ENCODE assay signal across 21 cellular contexts in genomic region chr12:65184858-65185229, GRCh38. TPM values are rescaled to one million over a fixed set of nuclear protein-coding genes. Genes with fewer than 3 reads are reported as not detected.
DNase-seq lines count a peak whose midpoint lies in the region; ATAC-seq and TF ChIP-seq lines count a peak whose summit lies in the region.
"Had no signal": no experiment of that assay in that cellular context is flagged by ENCODE, and none has a peak within 500 bp of the region (broad histone marks: within the 10 kb centered on the region; RNA-seq: fewer than 3 reads in every experiment).

No MANE protein-coding gene starts in this region.

- H3K4me1 Mint-ChIP-seq in activated T-cell treated with anti-CD3 and anti-CD28 coated beads, Interleukin-2, amount 50 U/mL, for 72 hours (ENCODE audit: low read depth): peaks cover 63% of the 10 kb centered on the region
- H3K4me1 Mint-ChIP-seq in endodermal cell (peaks cover 47% of the 10 kb centered on the region), osteocyte (ENCODE audit: unreplicated experiment) (no peaks in the 10 kb centered on the region)

- H3K36me3 ChIP-seq in HEK293 (ENCODE audit: control insufficient read depth in 2 of 2, insufficient read depth in 1 of 2, low read length in 2 of 2) (no peaks in the 10 kb centered on the region), endodermal cell (ENCODE audit: control insufficient read depth, insufficient read depth, low read length) (peaks cover 21% of the 10 kb centered on the region)
- H3K36me3 ChIP-seq: HAP-1 had no signal

- H3K4me3 Mint-ChIP-seq in activated T-cell treated with anti-CD3 and anti-CD28 coated beads, Interleukin-2, amount 50 U/mL, for 72 hours: no peak overlapping the region
- H3K4me3 Mint-ChIP-seq in endodermal cell (no peak overlapping the region), osteocyte (ENCODE audit: unreplicated experiment) (no peak overlapping the region)
- H3K4me3 Mint-ChIP-seq: GM23338 had no signal

- peaks cover 0 to 10% of the 10 kb centered on the region in 2 donors for H3K36me3 Mint-ChIP-seq in activated T-cell treated with anti-CD3 and anti-CD28 coated beads, Interleukin-2, amount 50 U/mL, for 72 hours (ENCODE audit: insufficient read depth in 2 of 2)
- peaks cover 9% of the 10 kb centered on the region for H3K36me3 Mint-ChIP-seq in endodermal cell (ENCODE audit: low read depth)
- H3K36me3 Mint-ChIP-seq in osteocyte (ENCODE audit: unreplicated experiment): no peaks in the 10 kb centered on the region

- no peaks in the 10 kb centered on the region for H3K27me3 ChIP-seq in endodermal cell (ENCODE audit: control insufficient read depth, insufficient read depth, low read length, poor library complexity, severe bottlenecking)

- WGBS in endodermal cell (ENCODE audit: insufficient coverage in 1 of 2, insufficient read length in 1 of 2), 2 experiments: 100% methylated on average over 1 of the region's 1 CpG; no CpG with 5 or more reads in 1 of the 2 experiments

- H3K27ac ChIP-seq in HEK293 (ENCODE audit: extremely low read depth, low read depth, low read length) (no peak overlapping the region), endodermal cell (ENCODE audit: low read depth, low read length) (no peak overlapping the region)
- H3K27ac ChIP-seq: KMS-11 had no signal

- no peak for DNase-seq in activated T-cell treated with anti-CD3 and anti-CD28 coated beads, Interleukin-2, amount 50 U/mL, for 72 hours
- no peak for DNase-seq in activated T-cell treated with anti-CD3 and anti-CD28 coated beads, Interleukin-2, amount 50 U/mL, for 1 hour
- DNase-seq in endodermal cell: no peak
- no peak for DNase-seq in osteocyte (ENCODE audit: extremely low spot score, unreplicated experiment)
- DNase-seq in posterior vena cava (ENCODE audit: low spot score): no peak
- DNase-seq in cortex of kidney (lab: John Stamatoyannopoulos, UW): no peak
- DNase-seq in dermis blood vessel endothelial cell: no peak
- DNase-seq: AML-193, Caco-2, DND-41, NCI-H1105 treated with DMSO at 0.1 percent for 48 hours, NCI-H2029 treated with DMSO at 0.1 percent for 48 hours, NCI-H226, NCI-H524, NCI-H774, OCI-M1 had no signal

- H3K9me3 Mint-ChIP-seq in activated T-cell treated with anti-CD3 and anti-CD28 coated beads, Interleukin-2, amount 50 U/mL, for 72 hours: no peaks in the 10 kb centered on the region
- H3K9me3 Mint-ChIP-seq in endodermal cell: no peaks in the 10 kb centered on the region
- H3K9me3 Mint-ChIP-seq in osteocyte (ENCODE audit: unreplicated experiment): no peaks in the 10 kb centered on the region
- H3K9me3 Mint-ChIP-seq: GM23338 had no signal

- POLR2A ChIA-PET in HEK293 (lab: Yijun Ruan, JAX): no interaction called here

- no peaks in the 10 kb centered on the region for H3K27me3 Mint-ChIP-seq in activated T-cell treated with anti-CD3 and anti-CD28 coated beads, Interleukin-2, amount 50 U/mL, for 72 hours (ENCODE audit: low read depth)
- H3K27me3 Mint-ChIP-seq in endodermal cell (ENCODE audit: insufficient read depth) (no peaks in the 10 kb centered on the region), osteocyte (ENCODE audit: unreplicated experiment) (no peaks in the 10 kb centered on the region)

- TF ChIP-seq CTCF in HEK293 (tag by site-specific recombination; IDR thresholded peaks at IDR 0.05): no peak
- TF ChIP-seq CTCF in endodermal cell (conservative IDR thresholded peaks at IDR 0.05): no peak
- no peak for TF ChIP-seq CTCF in osteocyte (IDR thresholded peaks at IDR 0.05)

- no peak for ATAC-seq in activated T-cell treated with anti-CD3 and anti-CD28 coated beads, Interleukin-2, amount 50 U/mL, for 72 hours (replicated peaks in 1 of 2)
- ATAC-seq: GM23338, Right ventricle myocardium inferior had no signal

- intact Hi-C loops in posterior vena cava (cut with DNase I): no loop called here

- H3K4me1 ChIP-seq in HEK293 (ENCODE audit: control insufficient read depth, insufficient read depth, low read length) (peaks cover 41% of the 10 kb centered on the region), endodermal cell (ENCODE audit: control insufficient read depth, insufficient read depth, low read length) (peaks cover 17% of the 10 kb centered on the region)
- H3K4me1 ChIP-seq: HAP-1 had no signal

- H3K9ac ChIP-seq in endodermal cell (ENCODE audit: extremely low read depth, low read length, poor library complexity, severe bottlenecking): no peak overlapping the region
- H3K9ac ChIP-seq: KMS-11 had no signal

- H3K4me3 ChIP-seq in HEK293 (ENCODE audit: low read depth, low read length) (no peak overlapping the region), endodermal cell (ENCODE audit: low read length) (no peak overlapping the region)
- H3K4me3 ChIP-seq: GM23338, HAP-1 had no signal

- H3K9me3 ChIP-seq in HEK293 (ENCODE audit: control insufficient read depth, insufficient read depth, low read depth, low read length) (no peaks in the 10 kb centered on the region), endodermal cell (ENCODE audit: control insufficient read depth, low read length) (no peaks in the 10 kb centered on the region)
- H3K9me3 ChIP-seq: Caco-2, HAP-1 had no signal

- H3K27ac Mint-ChIP-seq in activated T-cell treated with anti-CD3 and anti-CD28 coated beads, Interleukin-2, amount 50 U/mL, for 72 hours: peak overlapping the region; percentile 48
- peak overlapping the region; percentile 41 for H3K27ac Mint-ChIP-seq in endodermal cell
- peak overlapping the region; percentile 36 for H3K27ac Mint-ChIP-seq in osteocyte (ENCODE audit: unreplicated experiment)
- H3K27ac Mint-ChIP-seq: GM23338 had no signal

- CTCF ChIA-PET in HEK293 (lab: Yijun Ruan, JAX): interaction anchor here (0.9 kb wide), 1 partner anchor 62 kb away, joined by 3 read pairs; no protein-coding TSS in a partner anchor

TF ChIP-seq in HEK293, 187 proteins besides CTCF, POLR2A, EP300 and RAD21:
- TF ChIP-seq MZF1 (tag by site-specific recombination; IDR thresholded peaks at IDR 0.05; ENCODE audit: borderline replicate concordance) (peak; percentile 38; the same call in 1 of the 2 replicates), ZNF76 (tag by site-specific recombination; IDR thresholded peaks at IDR 0.05; ENCODE audit: borderline replicate concordance, low read depth) (no peak), ZNF121 (tag by site-specific recombination; IDR thresholded peaks at IDR 0.05) (peak; percentile 88), ZNF350 (tag by site-specific recombination; IDR thresholded peaks at IDR 0.05) (no peak)

RNA-seq across cellular contexts. Expression of gene LEMD3, which starts 15.5 kb away (rescaled TPM):
- 10 to 100 TPM; 20.2 to 27.3 TPM for total RNA-seq in activated T-cell treated with anti-CD3 and anti-CD28 coated beads, Interleukin-2, amount 50 U/mL, for 72 hours
- total RNA-seq in endodermal cell (10 to 100 TPM; 35.8 to 37.3 TPM), osteocyte (27.2 and 27.5 TPM in 2 replicates), posterior vena cava (10 to 100 TPM; 23.9 to 27.2 TPM), dermis blood vessel endothelial cell (29.9 and 30.1 TPM in 2 replicates)
- 22.4 TPM for polyA plus RNA-seq in endodermal cell (2013, experiment 1 of 2)
- polyA plus RNA-seq in endodermal cell (2013, experiment 2 of 2): 22.4 TPM
